Comparison of ENCODE assay signal across 10 cellular contexts in the genomic region with DNA sequence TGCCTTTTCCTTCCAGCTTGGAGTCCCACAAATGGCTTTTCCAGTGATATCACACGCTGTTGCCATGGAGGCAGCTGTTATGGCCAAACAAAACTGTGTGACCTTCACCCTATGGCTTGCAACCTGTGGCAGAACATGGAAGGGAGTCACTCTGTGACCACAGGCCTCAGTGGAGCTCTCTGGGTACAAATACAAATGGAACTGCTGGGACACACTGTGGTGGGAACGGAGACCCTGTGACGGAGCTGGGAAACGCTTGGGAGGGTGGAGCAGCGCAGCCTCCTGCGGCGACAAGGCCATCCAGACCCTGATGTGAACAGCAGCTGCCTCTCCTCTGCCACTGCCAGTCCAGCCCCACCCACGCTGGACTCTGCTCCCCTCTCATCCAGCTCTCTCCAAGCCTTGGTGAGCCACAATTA.
DNase-seq lines count a peak whose midpoint lies in the region; ATAC-seq, FAIRE-seq and TF ChIP-seq lines count a peak whose summit lies in the region.
"Had no signal": no experiment of that assay in that cellular context is flagged by ENCODE, and none has a peak within 500 bp of the region (broad histone marks: within the 10 kb centered on the region; RNA-seq: fewer than 3 reads in every experiment).

No MANE protein-coding gene starts in this region.

- no peak for FAIRE-seq in pancreas (lab: Jason Lieb, UNC)

- ATAC-seq in heart left ventricle, result peak; percentile 67 to 80 (median 74)
- peak; percentile 76 to 93 (median 88) for ATAC-seq in pancreas
- no peak for ATAC-seq in HG03280 (IDR thresholded peaks at IDR 0.05; ENCODE audit: unreplicated experiment)

- H2AFZ ChIP-seq in Karpas-422 (ENCODE audit: low read length), result no peak overlapping the region

- H3K4me1 ChIP-seq in Peyer's patch (peaks cover 0 to 21% (median 7%) of the 10 kb centered on the region in 4 donors), heart left ventricle (peaks cover 8 to 42% (median 31%) of the 10 kb centered on the region in 12 donors), pancreas (peaks cover 0 to 16% (median 0%) of the 10 kb centered on the region in 3 donors), Karpas-422 (ENCODE audit: low read length) (no peaks in the 10 kb centered on the region)

- no peaks in the 10 kb centered on the region for H3K36me3 ChIP-seq in Peyer's patch
- no peaks in the 10 kb centered on the region for H3K36me3 ChIP-seq in heart left ventricle
- H3K36me3 ChIP-seq in pancreas, result no peaks in the 10 kb centered on the region
- H3K36me3 ChIP-seq in Karpas-422 (ENCODE audit: insufficient read depth, low read length), result no peaks in the 10 kb centered on the region

- H3K79me2 ChIP-seq in Karpas-422 (ENCODE audit: low read length), result no peaks in the 10 kb centered on the region

- intact Hi-C loops in heart left ventricle (cut with DNase I) (loop anchor here in 4 of 10 donors (5.0 to 10.0 kb wide), 5 partner anchors 32 to 130 kb away; no protein-coding TSS in a partner anchor), pancreas (cut with DNase I) (no loop called here)

- H3K4me3 ChIP-seq in AG10803 (ENCODE audit: low read length), result no peak overlapping the region
- peak overlapping the region in 1 of 4 donors; percentile 10 for H3K4me3 ChIP-seq in Peyer's patch
- peak overlapping the region in 2 of 12 donors; percentile 4 to 5 for H3K4me3 ChIP-seq in heart left ventricle
- no peak overlapping the region for H3K4me3 ChIP-seq in pancreas
- no peak overlapping the region for H3K4me3 ChIP-seq in Karpas-422 (ENCODE audit: low read length)
- H3K4me3 ChIP-seq: dorsolateral prefrontal cortex had no signal

- 28 to 64% (median 47%) methylated on average over 3 to 8 of the region's 8 CpGs for WGBS in heart left ventricle, 4 donors
- 66 to 68% methylated on average over 8 of the region's 8 CpGs for whole genome bisulfite sequencing in pancreas, 2 donors

- H3K9me2 ChIP-seq in Karpas-422 (replicated peaks; ENCODE audit: insufficient read depth, low read length), result no peaks in the 10 kb centered on the region

- no peak overlapping the region for H3K9ac ChIP-seq in Karpas-422 (ENCODE audit: low read length)

- no peak overlapping the region for H3K4me2 ChIP-seq in Karpas-422 (ENCODE audit: low read depth, low read length, poor library complexity, severe bottlenecking)

- H3K27me3 ChIP-seq in Peyer's patch (no peaks in the 10 kb centered on the region), heart left ventricle (no peaks in the 10 kb centered on the region), pancreas (no peaks in the 10 kb centered on the region), Karpas-422 (ENCODE audit: low read length) (no peaks in the 10 kb centered on the region)
- H3K27me3 ChIP-seq: dorsolateral prefrontal cortex had no signal

- peak; percentile 66 for DNase-seq in AG10803 (ENCODE audit: low read depth)
- DNase-seq in Peyer's patch, result peak in 2 of 3 donors; percentile 91 to 94
- DNase-seq in heart left ventricle, result peak; percentile 63 to 73 (median 67)
- DNase-seq in pancreas, result peak in 5 of 6 donors; percentile 43 to 82 (median 63)
- DNase-seq in Karpas-422, result no peak
- DNase-seq in KG1 (lab: John Stamatoyannopoulos, UW), result no peak
- no peak for DNase-seq in stimulated activated naive CD4-positive, alpha-beta T cell treated with Interleukin-2 at 50 U/mL for 16 hours (lab: John Stamatoyannopoulos, UW)
- DNase-seq: CD4-positive, CD25-positive, alpha-beta regulatory T cell; dorsolateral prefrontal cortex had no signal

- TF ChIP-seq POLR2A in Peyer's patch (IDR thresholded peaks at IDR 0.05), result peak in 1 of 2 donors; percentile 28
- TF ChIP-seq POLR2A in heart left ventricle (IDR thresholded peaks at IDR 0.05), result no peak

- TF ChIP-seq CTCF in AG10803 (conservative IDR thresholded peaks at IDR 0.05; ENCODE audit: low read length), result no peak
- no peak for TF ChIP-seq CTCF in Peyer's patch (IDR thresholded peaks at IDR 0.05)
- TF ChIP-seq CTCF in heart left ventricle (IDR thresholded peaks at IDR 0.05), result no peak
- TF ChIP-seq CTCF in pancreas (IDR thresholded peaks at IDR 0.05), result no peak

- no peaks in the 10 kb centered on the region for H4K20me1 ChIP-seq in Karpas-422 (ENCODE audit: insufficient read depth, low read depth, low read length)

- H3K27ac ChIP-seq in Peyer's patch (peak overlapping the region; percentile 32 to 95 (median 78)), heart left ventricle (peak overlapping the region; percentile 43 to 90 (median 72)), pancreas (peak overlapping the region in 2 of 4 donors; percentile 22 to 45), Karpas-422 (ENCODE audit: low read length) (no peak overlapping the region)
- H3K27ac ChIP-seq: dorsolateral prefrontal cortex had no signal

- H3K9me3 ChIP-seq in Peyer's patch (no peaks in the 10 kb centered on the region), heart left ventricle (no peaks in the 10 kb centered on the region), pancreas (no peaks in the 10 kb centered on the region), Karpas-422 (ENCODE audit: low read length) (no peaks in the 10 kb centered on the region)

Comparison
In these comparisons a context has a peak if more than half of its experiments do, and no peak if none do; other contexts are left out.
1. DNase-seq: peak in AG10803 (single experiment), Peyer's patch (2 of 3), heart left ventricle (5 of 5) and pancreas (5 of 6); none in Karpas-422 (single experiment), KG1 (single experiment) and stimulated activated naive CD4-positive, alpha-beta T cell treated with Interleukin-2 at 50 U/mL for 16 hours (single experiment).